Comparison of ENCODE assay signal across 8 cellular contexts in genomic region chr14:49769581-49770211, GRCh38. TPM values are rescaled to one million over a fixed set of nuclear protein-coding genes. Genes with fewer than 3 reads are reported as not detected.
DNase-seq lines count a peak whose midpoint lies in the region; TF ChIP-seq lines count a peak whose summit lies in the region.

No MANE protein-coding gene starts in this region.

- DNase-seq in GM23248 (no peak), esophagus muscularis mucosa (ENCODE audit: extremely low spot score) (no peak), T1000 (lab: John Stamatoyannopoulos, UW) (no peak), kidney glomerular epithelial cell (lab: John Stamatoyannopoulos, UW) (no peak), glomerular visceral epithelial cell (ENCODE audit: extremely low spot score) (no peak), erythroblast (lab: John Stamatoyannopoulos, UW) (no peak)

- WGBS in GM23248 (ENCODE audit: low coverage in 1 of 2, low lambda C conversion rate in 2 of 2, missing lambda C conversion rate in 2 of 2), 2 experiments, result 62 to 64% methylated on average over 15 of the region's 15 CpGs
- WGBS in esophagus muscularis mucosa, result 77% methylated on average over 15 of the region's 15 CpGs

- H3K4me3 ChIP-seq in GM23248, result peak overlapping the region; percentile 83
- H3K4me3 ChIP-seq in esophagus muscularis mucosa, result peak overlapping the region; percentile 91 to 97 (median 96)
- peak overlapping the region; percentile 90 for H3K4me3 ChIP-seq in rectal smooth muscle tissue (ENCODE audit: low read length)

- H3K27me3 ChIP-seq in GM23248 (replicated peaks; ENCODE audit: insufficient read depth) (no peaks in the 10 kb centered on the region), esophagus muscularis mucosa (no peaks in the 10 kb centered on the region), rectal smooth muscle tissue (ENCODE audit: control insufficient read depth, insufficient read depth, low read length) (no peaks in the 10 kb centered on the region)

- peaks cover 28% of the 10 kb centered on the region for H3F3A ChIP-seq in GM23248 (ENCODE audit: insufficient read depth)

- H3K9ac ChIP-seq in GM23248 (peak overlapping the region; percentile 99), rectal smooth muscle tissue (ENCODE audit: low read length) (no peak overlapping the region)

- TF ChIP-seq POLR2A in Raji (IDR thresholded peaks at IDR 0.05; ENCODE audit: insufficient read depth, low read depth, low read length) (peak; percentile 20; the same call in 1 of the 2 replicates), esophagus muscularis mucosa (IDR thresholded peaks at IDR 0.05; ENCODE audit: low read depth) (no peak), erythroblast (IDR thresholded peaks at IDR 0.05; ENCODE audit: low read length) (no peak)

- no peak for TF ChIP-seq EP300 in esophagus muscularis mucosa (IDR thresholded peaks at IDR 0.05)

- H3K27ac ChIP-seq in GM23248 (peak overlapping the region; percentile 98), esophagus muscularis mucosa (replicated peaks in 1 of 4) (peak overlapping the region; percentile 93 to 99 (median 98)), rectal smooth muscle tissue (ENCODE audit: low read depth, low read length) (peak overlapping the region; percentile 9)

- peaks cover 21% of the 10 kb centered on the region for H3K36me3 ChIP-seq in GM23248 (ENCODE audit: low read depth)
- peaks cover 7 to 29% (median 24%) of the 10 kb centered on the region in 4 donors for H3K36me3 ChIP-seq in esophagus muscularis mucosa
- H3K36me3 ChIP-seq in rectal smooth muscle tissue (ENCODE audit: control insufficient read depth, insufficient read depth, low read length), result no peaks in the 10 kb centered on the region

- peaks cover 58% of the 10 kb centered on the region for H3K79me2 ChIP-seq in GM23248 (ENCODE audit: insufficient read depth)

- no peaks in the 10 kb centered on the region for H4K20me1 ChIP-seq in GM23248 (ENCODE audit: insufficient read depth)

- H3K4me2 ChIP-seq in GM23248 (ENCODE audit: unreplicated experiment), result peak overlapping the region; percentile 91

- in situ Hi-C loops in GM23248 (cut with MboI), result loop anchor here (10.0 kb wide), 1 partner anchor 135 kb away; the partner anchor contains the start of gene DNAAF2

- 0 out of 2 replicates have a peak overlapping the region, but pooled peaks have one; percentile 53 for H2AFZ ChIP-seq in GM23248

- no peak for TF ChIP-seq CTCF in esophagus muscularis mucosa (IDR thresholded peaks at IDR 0.05)

- H3K4me1 ChIP-seq in GM23248 (ENCODE audit: insufficient read depth) (peaks cover 25% of the 10 kb centered on the region), esophagus muscularis mucosa (peaks cover 24 to 37% (median 32%) of the 10 kb centered on the region in 4 donors), rectal smooth muscle tissue (ENCODE audit: control insufficient read depth, insufficient read depth, low read length) (peaks cover 14% of the 10 kb centered on the region)

- H3K9me3 ChIP-seq in GM23248 (ENCODE audit: low read depth) (no peaks in the 10 kb centered on the region), esophagus muscularis mucosa (no peaks in the 10 kb centered on the region)

- intact Hi-C loops in esophagus muscularis mucosa (cut with DNase I), result loop anchor here (5.0 to 10.0 kb wide), 3 partner anchors 77 to 345 kb away; partner anchors contain the start of genes DNAAF2, KLHDC1 and VCPKMT

- no peaks in the 10 kb centered on the region for H3K9me2 ChIP-seq in GM23248 (ENCODE audit: insufficient read depth)

RNA-seq across cellular contexts. Expression of gene KLHDC2, which starts 1.7 kb away (rescaled TPM):
- 73.9 and 82.8 TPM in 2 replicates for total RNA-seq in GM23248 (2014; rRNA removed; shearing (Covaris generic))
- 84.9 and 85.7 TPM in 2 replicates for polyA plus RNA-seq in GM23248 (2016; fragmentation: Nextera tagmentation; extraction: Ambion mirVana)
- 100 to 1,000 TPM in 1 of 4 donors, 10 to 100 TPM in 3; 72.2 to 102 (median 85.8) TPM for total RNA-seq in esophagus muscularis mucosa

Comparison
In these comparisons a context has a peak if more than half of its experiments do, and no peak if none do; other contexts are left out.
1. H3K27ac ChIP-seq: peak in every context shown above with its lines; median percentile 98 in GM23248; 98 in esophagus muscularis mucosa; 9 in rectal smooth muscle tissue.